8 cellular contexts compared by ENCODE assay signal in genomic region chr1:150560011-150560438, GRCh38. TPM values are rescaled to one million over a fixed set of nuclear protein-coding genes. Genes with fewer than 3 reads are reported as not detected.
DNase-seq lines count a peak whose midpoint lies in the region; ATAC-seq and TF ChIP-seq lines count a peak whose summit lies in the region.

No MANE protein-coding gene starts in this region.

- peak; percentile 97 for TF ChIP-seq CTCF in astrocyte of the spinal cord (IDR thresholded peaks at IDR 0.05; ENCODE audit: low read depth, low read length)

- no peaks in the 10 kb centered on the region for H3K27me3 Mint-ChIP-seq in T-helper 17 cell

- H3K27ac ChIP-seq in iPS-18a (ENCODE audit: low read length): no peak overlapping the region
- H3K27ac ChIP-seq in skeletal muscle tissue (ENCODE audit: low read depth, low read length): peak overlapping the region; percentile 100

- H3K4me1 ChIP-seq in iPS-18a (ENCODE audit: control insufficient read depth, low read depth, low read length): peaks cover 28% of the 10 kb centered on the region
- H3K4me1 ChIP-seq in skeletal muscle tissue (ENCODE audit: control insufficient read depth in 3 of 3, insufficient read depth in 3 of 3, low read length in 3 of 3): peaks cover 54 to 68% (median 60%) of the 10 kb centered on the region in 3 donors

- H3K36me3 ChIP-seq in iPS-18a (ENCODE audit: control insufficient read depth, low read depth, low read length): no peaks in the 10 kb centered on the region
- H3K36me3 ChIP-seq in skeletal muscle tissue (ENCODE audit: control insufficient read depth in 3 of 3, insufficient read depth in 3 of 3, low read length in 3 of 3): peaks cover 12 to 21% (median 15%) of the 10 kb centered on the region in 3 donors

- H3K4me3 Mint-ChIP-seq in T-helper 17 cell: peak overlapping the region; percentile 99

- ATAC-seq in T-helper 17 cell (peak; percentile 24), GM21381 (IDR thresholded peaks at IDR 0.05; ENCODE audit: unreplicated experiment) (no peak), GM21528 (IDR thresholded peaks at IDR 0.05; ENCODE audit: low FRiP score, unreplicated experiment) (no peak)

- no peaks in the 10 kb centered on the region for H3K9me3 ChIP-seq in T-helper 17 cell (ENCODE audit: control insufficient read depth, low read length, poor library complexity, severe bottlenecking)
- H3K9me3 ChIP-seq in iPS-18a (ENCODE audit: control insufficient read depth, low read depth, low read length): no peaks in the 10 kb centered on the region
- no peaks in the 10 kb centered on the region for H3K9me3 ChIP-seq in skeletal muscle tissue (ENCODE audit: control insufficient read depth in 3 of 3, low read length in 3 of 3)

- in situ Hi-C loops in G401 (cut with HindIII; ENCODE audit: low sequenced_read_pairs): no loop called here
- in situ Hi-C loops in astrocyte of the spinal cord (cut with HindIII; ENCODE audit: low sequenced_read_pairs): no loop called here

- DNase-seq in G401 (ENCODE audit: low spot score) (peak; percentile 57), NCI-H1092 (lab: John Stamatoyannopoulos, UW) (peak; percentile 44), T-helper 17 cell (peak; percentile 51 to 68 (median 54)), astrocyte of the spinal cord (ENCODE audit: low read depth, low spot score) (peak; percentile 55)

- H3K36me3 Mint-ChIP-seq in T-helper 17 cell (ENCODE audit: low read depth): no peaks in the 10 kb centered on the region

- H3K27ac Mint-ChIP-seq in T-helper 17 cell: peak overlapping the region; percentile 99

- no peak overlapping the region for H3K4me3 ChIP-seq in astrocyte of the spinal cord (ENCODE audit: low read depth, low read length)
- H3K4me3 ChIP-seq in iPS-18a (ENCODE audit: low read length): peak overlapping the region; percentile 78
- H3K4me3 ChIP-seq in skeletal muscle tissue (ENCODE audit: low read length in 3 of 3): peak overlapping the region; percentile 84 to 92 (median 87)

- no peaks in the 10 kb centered on the region for H3K27me3 ChIP-seq in iPS-18a (ENCODE audit: control insufficient read depth, insufficient read depth, low read length)
- no peaks in the 10 kb centered on the region for H3K27me3 ChIP-seq in skeletal muscle tissue (ENCODE audit: control insufficient read depth in 3 of 3, insufficient read depth in 3 of 3, low read length in 3 of 3)

- peaks cover 37% of the 10 kb centered on the region for H3K4me1 Mint-ChIP-seq in T-helper 17 cell

- no peak overlapping the region for H3K9ac ChIP-seq in iPS-18a (ENCODE audit: low read length)
- H3K9ac ChIP-seq in skeletal muscle tissue (ENCODE audit: low read depth in 1 of 3, low read length in 3 of 3): peak overlapping the region; percentile 97 to 100 (median 99)

RNA-seq across cellular contexts. Expression of gene ADAMTSL4, which starts 10.8 kb away (rescaled TPM):
- total RNA-seq in G401 (2014; rRNA removed; shearing (Covaris generic)): 20.0 and 22.9 TPM in 2 replicates
- total RNA-seq in T-helper 17 cell: 1 to 10 TPM in 1 of 2 donors, under 1 TPM in 1; 0.39 to 1.6 TPM
- total RNA-seq in skeletal muscle tissue: 12.0 TPM

RNA-seq across cellular contexts. Expression of gene MCL1, which starts 19.4 kb away (rescaled TPM):
- total RNA-seq in G401 (2014; rRNA removed; shearing (Covaris generic)): 112 and 129 TPM in 2 replicates
- 1,000 to 10,000 TPM in 1 of 2 donors, 100 to 1,000 TPM in 1; 776 to 1,091 TPM for total RNA-seq in T-helper 17 cell
- total RNA-seq in skeletal muscle tissue: 157 TPM

RNA-seq across cellular contexts. Expression of gene FALEC, which starts 44.5 kb away (rescaled TPM):
- 2.2 TPM in 1 of 2 replicates, not detected in the other for total RNA-seq in G401 (2014; rRNA removed; shearing (Covaris generic))
- total RNA-seq in T-helper 17 cell: 1 to 10 TPM in 1 of 2 donors, not detected in 1; 1.1 TPM
- total RNA-seq in skeletal muscle tissue: not detected

RNA-seq across cellular contexts. Expression of gene ECM1, which starts 52.1 kb away (rescaled TPM):
- total RNA-seq in G401 (2014; rRNA removed; shearing (Covaris generic)): 44.5 and 60.0 TPM in 2 replicates
- total RNA-seq in T-helper 17 cell (under 1 TPM; 0.25 to 0.70 TPM), skeletal muscle tissue (0.52 TPM)
